In the genomic region with DNA sequence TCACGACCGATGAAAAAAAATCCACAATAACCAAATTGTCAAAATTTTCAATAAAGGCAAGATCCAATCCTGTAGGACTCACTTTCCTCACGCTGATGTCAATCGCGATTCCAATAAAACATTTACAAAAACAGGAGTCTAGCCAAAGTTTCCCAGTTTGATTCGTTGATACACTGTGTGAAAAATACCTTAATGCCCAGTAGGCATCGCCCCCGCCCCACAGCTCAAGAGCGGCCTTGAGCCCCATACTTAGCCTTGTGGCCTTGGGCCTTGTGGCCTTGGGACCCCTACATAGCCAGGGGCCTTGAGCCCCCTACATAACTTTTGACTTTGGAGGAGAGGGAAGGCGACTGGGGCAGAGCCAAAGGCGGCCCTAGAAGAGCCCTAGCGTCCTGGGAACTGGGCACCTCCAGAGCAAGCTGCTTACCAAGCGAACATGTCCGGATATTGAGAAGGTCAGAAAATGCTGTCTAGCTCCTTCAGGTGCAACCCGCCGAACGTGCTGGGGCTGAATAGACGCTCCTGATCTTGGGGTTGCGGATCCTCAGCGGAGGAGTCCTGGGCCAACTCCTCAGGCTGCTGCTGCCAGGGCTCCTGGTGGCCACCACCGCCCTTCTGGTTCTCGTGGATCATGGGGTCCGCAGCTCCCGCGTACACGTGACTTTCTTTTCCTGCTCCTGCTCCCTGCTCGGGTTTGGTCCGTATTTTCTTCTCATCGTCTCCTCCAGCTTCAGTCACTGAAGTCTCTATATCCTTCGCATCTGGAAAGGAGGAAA, we compare ENCODE assay signal across 11 cellular contexts.
DNase-seq lines count a peak whose midpoint lies in the region; ATAC-seq and TF ChIP-seq lines count a peak whose summit lies in the region.
"Had no signal": no experiment of that assay in that cellular context is flagged by ENCODE, and none has a peak within 500 bp of the region (broad histone marks: within the 10 kb centered on the region; RNA-seq: fewer than 3 reads in every experiment).

No MANE protein-coding gene starts in this region.

- peak overlapping the region; percentile 57 for H3K4me3 ChIP-seq in iPS-20b (ENCODE audit: low read length)
- no peak overlapping the region for H3K4me3 ChIP-seq in PC-9
- H3K4me3 ChIP-seq: prostate gland had no signal

- no peaks in the 10 kb centered on the region for H3K36me3 Mint-ChIP-seq in activated CD4-positive, alpha-beta T cell treated with anti-CD3 and anti-CD28 coated beads for 36 hours (ENCODE audit: low read depth)
- H3K36me3 Mint-ChIP-seq in activated CD4-positive, alpha-beta memory T cell treated with anti-CD3 and anti-CD28 coated beads, Interleukin-2, amount 10 ng/mL, durations not matched to agents 7 days and 5 days (ENCODE audit: low read depth) = no peaks in the 10 kb centered on the region
- no peaks in the 10 kb centered on the region for H3K36me3 Mint-ChIP-seq in stimulated activated effector memory CD8-positive, alpha-beta T cell treated with anti-CD3 and anti-CD28 coated beads, Interleukin-12 subunit alpha, Interleukin-12 subunit beta, amount 100 ng/mL, for 72 hours

- ATAC-seq in activated CD4-positive, alpha-beta T cell treated with anti-CD3 and anti-CD28 coated beads for 36 hours = no peak
- ATAC-seq in stimulated activated effector memory CD8-positive, alpha-beta T cell treated with anti-CD3 and anti-CD28 coated beads, Interleukin-12 subunit alpha, Interleukin-12 subunit beta, amount 100 ng/mL, for 72 hours = no peak
- ATAC-seq in HG02623 (IDR thresholded peaks at IDR 0.05; ENCODE audit: unreplicated experiment) = no peak

- no peaks in the 10 kb centered on the region for H3K9me3 Mint-ChIP-seq in activated CD4-positive, alpha-beta T cell treated with anti-CD3 and anti-CD28 coated beads for 36 hours (ENCODE audit: low read depth)
- H3K9me3 Mint-ChIP-seq in activated CD4-positive, alpha-beta memory T cell treated with anti-CD3 and anti-CD28 coated beads, Interleukin-2, amount 10 ng/mL, durations not matched to agents 7 days and 5 days = no peaks in the 10 kb centered on the region
- no peaks in the 10 kb centered on the region for H3K9me3 Mint-ChIP-seq in stimulated activated effector memory CD8-positive, alpha-beta T cell treated with anti-CD3 and anti-CD28 coated beads, Interleukin-12 subunit alpha, Interleukin-12 subunit beta, amount 100 ng/mL, for 72 hours
- H3K9me3 Mint-ChIP-seq: T-helper 1 cell treated with Interleukin-12 subunit alpha and Interleukin-12 subunit beta and Interleukin-4 antibody, amounts not matched to agents 30 μg/mL and 1 μg/mL, for 36 hours had no signal

- H3F3A ChIP-seq in PC-9 (ENCODE audit: insufficient read depth, low read depth) = no peaks in the 10 kb centered on the region

- H2AFZ ChIP-seq in PC-9 = no peak overlapping the region

- no peaks in the 10 kb centered on the region for H3K79me2 ChIP-seq in PC-9 (ENCODE audit: low read depth)

- H3K27me3 ChIP-seq in iPS-20b (ENCODE audit: insufficient read depth, low read length) (peaks cover 88% of the 10 kb centered on the region), PC-9 (ENCODE audit: insufficient read depth, low read depth) (peaks cover 24% of the 10 kb centered on the region)

- no peak for TF ChIP-seq CTCF in PC-9 (conservative IDR thresholded peaks at IDR 0.05)
- TF ChIP-seq CTCF in GM20000 (IDR thresholded peaks at IDR 0.05; ENCODE audit: extremely low read depth, missing control alignments) = no peak

- no peak for DNase-seq in activated CD4-positive, alpha-beta T cell treated with anti-CD3 and anti-CD28 coated beads for 36 hours
- DNase-seq in activated CD4-positive, alpha-beta T cell treated with anti-CD3 and anti-CD28 coated beads, Interleukin-2, amount 50 U/mL, for 1 hour = no peak
- no peak for DNase-seq in activated CD4-positive, alpha-beta memory T cell treated with anti-CD3 and anti-CD28 coated beads, Interleukin-2, amount 10 ng/mL, durations not matched to agents 7 days and 5 days
- no peak for DNase-seq in stimulated activated effector memory CD8-positive, alpha-beta T cell treated with anti-CD3 and anti-CD28 coated beads, Interleukin-12 subunit alpha, Interleukin-12 subunit beta, amount 100 ng/mL, for 72 hours (ENCODE audit: low spot score in 2 of 2)
- DNase-seq in PC-9 (no peak), GM20000 (ENCODE audit: low spot score) (no peak)
- DNase-seq: NCI-H748 treated with DMSO at 0.1 percent for 48 hours had no signal

- POLR2A ChIA-PET in activated CD4-positive, alpha-beta T cell treated with anti-CD3 and anti-CD28 coated beads for 36 hours (lab: Charles Lee) = no interaction called here
- POLR2A ChIA-PET in activated CD4-positive, alpha-beta memory T cell treated with anti-CD3 and anti-CD28 coated beads, Interleukin-2, amount 10 ng/mL, durations not matched to agents 7 days and 5 days (lab: Charles Lee) = no interaction called here
- POLR2A ChIA-PET in PC-9 (lab: Charles Lee; ENCODE audit: unreplicated experiment) = no interaction called here

- peaks cover 26% of the 10 kb centered on the region for H3K27me3 Mint-ChIP-seq in activated CD4-positive, alpha-beta T cell treated with anti-CD3 and anti-CD28 coated beads for 36 hours
- H3K27me3 Mint-ChIP-seq in activated CD4-positive, alpha-beta memory T cell treated with anti-CD3 and anti-CD28 coated beads, Interleukin-2, amount 10 ng/mL, durations not matched to agents 7 days and 5 days = peaks cover 51% of the 10 kb centered on the region

- H3K27ac Mint-ChIP-seq in activated CD4-positive, alpha-beta T cell treated with anti-CD3 and anti-CD28 coated beads for 36 hours = no peak overlapping the region
- H3K27ac Mint-ChIP-seq in activated CD4-positive, alpha-beta memory T cell treated with anti-CD3 and anti-CD28 coated beads, Interleukin-2, amount 10 ng/mL, durations not matched to agents 7 days and 5 days = no peak overlapping the region
- H3K27ac Mint-ChIP-seq in stimulated activated effector memory CD8-positive, alpha-beta T cell treated with anti-CD3 and anti-CD28 coated beads, Interleukin-12 subunit alpha, Interleukin-12 subunit beta, amount 100 ng/mL, for 72 hours = no peak overlapping the region

- no TSS peak for BruUV-seq in PC-9 (replicated peaks; lab: Mats Ljungman, UMichigan)

- peaks cover 11% of the 10 kb centered on the region for H3K4me1 Mint-ChIP-seq in activated CD4-positive, alpha-beta T cell treated with anti-CD3 and anti-CD28 coated beads for 36 hours
- peaks cover 14% of the 10 kb centered on the region for H3K4me1 Mint-ChIP-seq in activated CD4-positive, alpha-beta memory T cell treated with anti-CD3 and anti-CD28 coated beads, Interleukin-2, amount 10 ng/mL, durations not matched to agents 7 days and 5 days
- H3K4me1 Mint-ChIP-seq in stimulated activated effector memory CD8-positive, alpha-beta T cell treated with anti-CD3 and anti-CD28 coated beads, Interleukin-12 subunit alpha, Interleukin-12 subunit beta, amount 100 ng/mL, for 72 hours = peaks cover 14% of the 10 kb centered on the region

- H3K4me1 ChIP-seq in iPS-20b (ENCODE audit: insufficient read depth, low read length) (no peaks in the 10 kb centered on the region), PC-9 (replicated peaks; ENCODE audit: insufficient read depth) (no peaks in the 10 kb centered on the region)
- H3K4me1 ChIP-seq: prostate gland had no signal

- H4K20me1 ChIP-seq in PC-9 (ENCODE audit: insufficient read depth) = no peaks in the 10 kb centered on the region

- intact Hi-C loops in activated CD4-positive, alpha-beta T cell treated with anti-CD3 and anti-CD28 coated beads for 36 hours (cut with DNase I, micrococcal nuclease) = no loop called here
- intact Hi-C loops in PC-9 (cut with micrococcal nuclease; ENCODE audit: unreplicated experiment) = no loop called here

- H3K36me3 ChIP-seq in iPS-20b (ENCODE audit: insufficient read depth, low read depth, low read length) (no peaks in the 10 kb centered on the region), PC-9 (ENCODE audit: low read depth) (no peaks in the 10 kb centered on the region)
- H3K36me3 ChIP-seq: prostate gland had no signal

- no peak overlapping the region for H3K4me2 ChIP-seq in PC-9

- H3K4me3 Mint-ChIP-seq in activated CD4-positive, alpha-beta T cell treated with anti-CD3 and anti-CD28 coated beads for 36 hours = peak overlapping the region; percentile 56
- peak overlapping the region; percentile 65 for H3K4me3 Mint-ChIP-seq in activated CD4-positive, alpha-beta memory T cell treated with anti-CD3 and anti-CD28 coated beads, Interleukin-2, amount 10 ng/mL, durations not matched to agents 7 days and 5 days
- peak overlapping the region; percentile 74 for H3K4me3 Mint-ChIP-seq in stimulated activated effector memory CD8-positive, alpha-beta T cell treated with anti-CD3 and anti-CD28 coated beads, Interleukin-12 subunit alpha, Interleukin-12 subunit beta, amount 100 ng/mL, for 72 hours

- H3K9me2 ChIP-seq in PC-9 (ENCODE audit: insufficient read depth) = no peaks in the 10 kb centered on the region

- CTCF ChIA-PET in activated CD4-positive, alpha-beta T cell treated with anti-CD3 and anti-CD28 coated beads for 36 hours (lab: Charles Lee) = interaction anchor here (0.8 to 0.9 kb wide), 2 partner anchors 14 to 33 kb away, joined by 3 read pairs; no protein-coding TSS in a partner anchor
- CTCF ChIA-PET in activated CD4-positive, alpha-beta memory T cell treated with anti-CD3 and anti-CD28 coated beads, Interleukin-2, amount 10 ng/mL, durations not matched to agents 7 days and 5 days (lab: Charles Lee) = no interaction called here
- CTCF ChIA-PET in PC-9 (lab: Charles Lee) = interaction anchor here (0.6 kb wide), 2 partner anchors 32 to 219 kb away, joined by 3 to 6 read pairs; no protein-coding TSS in a partner anchor

- H3K9ac ChIP-seq in iPS-20b (ENCODE audit: low read depth, low read length) = no peak overlapping the region

- H3K27ac ChIP-seq in iPS-20b (ENCODE audit: low read length) (no peak overlapping the region), PC-9 (no peak overlapping the region)
- H3K27ac ChIP-seq: prostate gland had no signal

- H3K9me3 ChIP-seq in iPS-20b (ENCODE audit: insufficient read depth, low read depth, low read length) = no peaks in the 10 kb centered on the region
- H3K9me3 ChIP-seq in PC-9 (ENCODE audit: insufficient read depth, low read depth) = no peaks in the 10 kb centered on the region
- H3K9me3 ChIP-seq: prostate gland had no signal
